9 cellular contexts compared by ENCODE assay signal in the genomic region with DNA sequence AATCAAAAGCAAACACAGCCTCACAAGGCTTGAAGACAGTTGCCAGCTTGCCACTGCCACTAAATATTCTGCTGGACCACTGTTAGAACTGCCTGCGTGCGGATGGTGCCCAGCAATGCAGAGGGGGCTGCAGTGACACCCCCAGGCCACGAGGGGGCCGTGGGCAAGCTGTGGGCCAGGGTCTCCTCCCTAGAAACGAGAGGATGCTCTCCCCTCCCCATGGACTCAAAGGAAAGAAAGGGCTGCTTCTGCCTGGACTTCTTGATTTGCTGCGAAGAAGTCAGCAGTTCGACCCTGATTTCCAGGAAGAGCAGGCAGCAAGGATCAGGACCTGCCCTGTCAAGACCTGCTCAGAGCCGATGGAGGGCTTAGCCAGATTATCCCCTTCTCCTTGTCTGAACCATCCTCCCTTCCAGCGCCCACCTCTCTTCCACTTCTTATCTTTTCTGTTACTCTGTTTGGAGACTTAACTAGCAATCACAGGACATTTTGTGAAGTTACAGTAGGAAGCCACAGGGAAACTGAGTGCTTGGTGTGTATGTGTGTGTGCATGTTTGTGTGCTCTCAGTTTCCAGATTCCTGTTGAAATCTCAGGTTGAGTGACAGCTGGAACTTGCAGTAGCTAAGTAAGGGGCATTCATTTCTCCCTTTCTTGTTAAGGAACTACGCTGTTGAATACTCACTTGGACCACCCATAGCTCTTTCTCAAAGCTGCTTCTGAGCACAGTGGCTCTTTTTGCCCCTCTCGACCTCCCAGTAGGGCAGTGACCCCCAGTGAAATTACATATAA. TPM values are rescaled to one million over a fixed set of nuclear protein-coding genes. Genes with fewer than 3 reads are reported as not detected.
DNase-seq lines count a peak whose midpoint lies in the region; ATAC-seq, FAIRE-seq and TF ChIP-seq lines count a peak whose summit lies in the region.
"Had no signal": no experiment of that assay in that cellular context is flagged by ENCODE, and none has a peak within 500 bp of the region (broad histone marks: within the 10 kb centered on the region; RNA-seq: fewer than 3 reads in every experiment).

No MANE protein-coding gene starts in this region.

- no peaks in the 10 kb centered on the region for H3K36me3 Mint-ChIP-seq in activated T-helper 2 cell treated with anti-CD3 and anti-CD28 coated beads, Interferon-gamma antibody, Interleukin-2, Interleukin-4, amounts not matched to agents 10 μg/mL and 5 μg/mL and 100 μg/mL, durations not matched to agents 14 hours and 24 hours and 36 hours (ENCODE audit: low read depth)
- peaks cover 24% of the 10 kb centered on the region for H3K36me3 Mint-ChIP-seq in osteocyte (ENCODE audit: unreplicated experiment)

- H3K4me1 ChIP-seq in foreskin keratinocyte (no peaks in the 10 kb centered on the region), small intestine (ENCODE audit: control insufficient read depth in 2 of 2, insufficient read depth in 1 of 2, low read depth in 1 of 2, low read length in 1 of 2) (no peaks in the 10 kb centered on the region)

- H3K4me1 Mint-ChIP-seq in activated T-helper 2 cell treated with anti-CD3 and anti-CD28 coated beads, Interferon-gamma antibody, Interleukin-2, Interleukin-4, amounts not matched to agents 10 μg/mL and 5 μg/mL and 100 μg/mL, durations not matched to agents 14 hours and 24 hours and 36 hours (ENCODE audit: low read depth), result peaks cover 72% of the 10 kb centered on the region
- peaks cover 47% of the 10 kb centered on the region for H3K4me1 Mint-ChIP-seq in osteocyte (ENCODE audit: unreplicated experiment)

- H3K4me3 ChIP-seq in small intestine (ENCODE audit: low read depth in 1 of 2, low read length in 2 of 2), result peak overlapping the region in 1 of 2 donors; percentile 18

- H3K27ac Mint-ChIP-seq in activated T-helper 2 cell treated with anti-CD3 and anti-CD28 coated beads, Interferon-gamma antibody, Interleukin-2, Interleukin-4, amounts not matched to agents 10 μg/mL and 5 μg/mL and 100 μg/mL, durations not matched to agents 14 hours and 24 hours and 36 hours, result no peak overlapping the region
- H3K27ac Mint-ChIP-seq in osteocyte (ENCODE audit: unreplicated experiment), result no peak overlapping the region

- intact Hi-C loops in activated T-helper 2 cell treated with anti-CD3 and anti-CD28 coated beads, Interferon-gamma antibody, Interleukin-2, Interleukin-4, amounts not matched to agents 10 μg/mL and 5 μg/mL and 100 μg/mL, durations not matched to agents 14 hours and 24 hours and 36 hours (cut with micrococcal nuclease), result loop anchor here (1.0 kb wide), 1 partner anchor 57 kb away; no protein-coding TSS in a partner anchor

- no peak for FAIRE-seq in small intestine (lab: Jason Lieb, UNC)
- FAIRE-seq: A204.1 had no signal

- H3K27me3 Mint-ChIP-seq in activated T-helper 2 cell treated with anti-CD3 and anti-CD28 coated beads, Interferon-gamma antibody, Interleukin-2, Interleukin-4, amounts not matched to agents 10 μg/mL and 5 μg/mL and 100 μg/mL, durations not matched to agents 14 hours and 24 hours and 36 hours (ENCODE audit: low read depth), result peaks cover 75% of the 10 kb centered on the region
- peaks cover 32% of the 10 kb centered on the region for H3K27me3 Mint-ChIP-seq in osteocyte (ENCODE audit: unreplicated experiment)

- 33 to 40% (median 38%) methylated on average over 11 of the region's 11 CpGs for WGBS in small intestine, 3 donors

- TF ChIP-seq CTCF in foreskin keratinocyte (conservative IDR thresholded peaks at IDR 0.05) (peak; percentile 55), osteocyte (IDR thresholded peaks at IDR 0.05) (peak; percentile 95)

- H3K27ac ChIP-seq in foreskin keratinocyte (no peak overlapping the region), small intestine (ENCODE audit: low read depth in 1 of 2, low read length in 1 of 2) (no peak overlapping the region)

- ATAC-seq in foreskin keratinocyte (no peak), HG03280 (IDR thresholded peaks at IDR 0.05; ENCODE audit: unreplicated experiment) (no peak)

- no peaks in the 10 kb centered on the region for H3K9me3 Mint-ChIP-seq in activated T-helper 2 cell treated with anti-CD3 and anti-CD28 coated beads, Interferon-gamma antibody, Interleukin-2, Interleukin-4, amounts not matched to agents 10 μg/mL and 5 μg/mL and 100 μg/mL, durations not matched to agents 14 hours and 24 hours and 36 hours
- H3K9me3 Mint-ChIP-seq in osteocyte (ENCODE audit: unreplicated experiment), result no peaks in the 10 kb centered on the region

- H3K9me3 ChIP-seq in small intestine (ENCODE audit: control insufficient read depth, low read depth), result no peaks in the 10 kb centered on the region

- peak overlapping the region; percentile 85 for H3K4me3 Mint-ChIP-seq in activated T-helper 2 cell treated with anti-CD3 and anti-CD28 coated beads, Interferon-gamma antibody, Interleukin-2, Interleukin-4, amounts not matched to agents 10 μg/mL and 5 μg/mL and 100 μg/mL, durations not matched to agents 14 hours and 24 hours and 36 hours (ENCODE audit: low read depth)
- H3K4me3 Mint-ChIP-seq in osteocyte (ENCODE audit: unreplicated experiment), result peak overlapping the region; percentile 84

- no peaks in the 10 kb centered on the region for H3K36me3 ChIP-seq in small intestine (ENCODE audit: control insufficient read depth in 2 of 2, insufficient read depth in 2 of 2, low read length in 2 of 2)

- peak; percentile 33 for DNase-seq in DMS153 (lab: John Stamatoyannopoulos, UW)
- no peak for DNase-seq in DMS153 treated with DMSO at 0.1 percent for 48 hours (lab: John Stamatoyannopoulos, UW; ENCODE audit: unreplicated experiment)
- DNase-seq in NCI-H748 (lab: John Stamatoyannopoulos, UW; ENCODE audit: unreplicated experiment), result peak; percentile 53
- no peak for DNase-seq in activated T-helper 2 cell treated with anti-CD3 and anti-CD28 coated beads, Interferon-gamma antibody, Interleukin-2, Interleukin-4, amounts not matched to agents 10 μg/mL and 5 μg/mL and 100 μg/mL, durations not matched to agents 14 hours and 24 hours and 36 hours (ENCODE audit: low spot score)
- DNase-seq in foreskin keratinocyte, result no peak
- DNase-seq in osteocyte (ENCODE audit: extremely low spot score, unreplicated experiment), result peak; percentile 88
- DNase-seq in small intestine, result no peak

- H3K27me3 ChIP-seq in foreskin keratinocyte (peaks cover 91% of the 10 kb centered on the region), small intestine (ENCODE audit: control insufficient read depth in 2 of 2, insufficient read depth in 2 of 2, low read length in 2 of 2) (peaks cover 0 to 2% of the 10 kb centered on the region in 2 donors)

RNA-seq across cellular contexts. Expression of a gene that starts 2.7 kb away (rescaled TPM):
- 4.1 and 5.0 TPM in 2 replicates for total RNA-seq in activated T-helper 2 cell treated with anti-CD3 and anti-CD28 coated beads, Interferon-gamma antibody, Interleukin-2, Interleukin-4, amounts not matched to agents 10 μg/mL and 5 μg/mL and 100 μg/mL, durations not matched to agents 14 hours and 24 hours and 36 hours
- total RNA-seq in foreskin keratinocyte, result 0.07 TPM in 2 replicates
- 0.03 and 0.08 TPM in 2 replicates for polyA plus RNA-seq in foreskin keratinocyte
- 64.7 and 73.3 TPM in 2 replicates for total RNA-seq in osteocyte
- polyA plus RNA-seq in small intestine, result 1 to 10 TPM in 2 of 3 donors, under 1 TPM in 1; 0.67 to 5.4 (median 1.4) TPM

Comparison
In these comparisons a context has a peak if more than half of its experiments do, and no peak if none do; other contexts are left out.
1. DNase-seq: peak in DMS153 (single experiment), NCI-H748 (single experiment) and osteocyte (single experiment); none in DMS153 treated with DMSO at 0.1 percent for 48 hours (single experiment), activated T-helper 2 cell treated with anti-CD3 and anti-CD28 coated beads, Interferon-gamma antibody, Interleukin-2, Interleukin-4, amounts not matched to agents 10 μg/mL and 5 μg/mL and 100 μg/mL, durations not matched to agents 14 hours and 24 hours and 36 hours (single experiment), foreskin keratinocyte (0 of 2) and small intestine (single experiment).
2. RNA of a gene that starts 2.7 kb away (total RNA-seq): 64.7 to 73.3 TPM in osteocyte; 4.1 to 5.0 TPM in activated T-helper 2 cell treated with anti-CD3 and anti-CD28 coated beads, Interferon-gamma antibody, Interleukin-2, Interleukin-4, amounts not matched to agents 10 μg/mL and 5 μg/mL and 100 μg/mL, durations not matched to agents 14 hours and 24 hours and 36 hours and 0.07 TPM in foreskin keratinocyte; every median in the first group is over 10 times any median in the second.